In the genomic region with DNA sequence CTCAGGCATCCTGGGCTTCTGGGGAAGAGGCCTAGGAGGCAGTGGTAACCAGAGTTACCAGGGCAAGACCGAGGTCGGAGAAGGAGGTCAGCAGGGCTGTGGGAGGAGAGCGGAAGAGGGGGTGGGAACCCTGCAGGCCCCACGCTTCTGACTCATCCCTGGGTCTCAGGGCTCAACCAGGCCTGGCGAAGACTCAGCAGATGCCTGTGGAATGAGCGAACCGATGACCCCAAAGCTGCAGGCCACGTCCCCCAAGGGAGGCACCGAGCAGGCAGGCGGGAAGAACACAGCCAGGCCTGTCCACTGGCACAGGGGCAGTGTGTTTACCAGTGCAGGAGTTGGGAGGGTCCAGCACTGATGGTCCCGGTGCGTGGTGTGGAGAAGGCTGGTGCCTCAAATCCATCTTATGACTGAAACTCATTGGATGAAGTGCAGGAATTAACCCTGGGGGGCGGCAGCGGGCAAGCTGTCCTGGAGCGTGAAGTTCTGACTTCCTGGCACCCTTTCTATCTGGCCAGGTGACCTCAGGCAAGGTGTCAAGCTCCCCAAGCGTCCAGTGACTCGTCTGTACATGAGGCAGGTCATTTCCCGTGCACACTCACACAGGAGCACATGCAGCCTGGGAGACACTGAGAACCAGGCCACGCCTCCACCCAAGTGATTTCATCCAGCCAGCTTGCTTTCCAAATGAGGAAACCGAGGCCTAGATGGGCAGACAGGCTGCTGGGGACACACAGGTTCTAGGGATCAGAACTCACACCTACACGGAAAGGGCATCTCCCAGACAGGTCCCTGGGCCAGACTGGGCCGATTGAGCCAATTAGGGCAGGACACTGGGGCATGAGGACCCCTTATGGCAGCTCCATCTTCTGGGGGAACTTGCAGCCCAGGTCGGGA, we compare ENCODE assay signal across 11 cellular contexts.
DNase-seq lines count a peak whose midpoint lies in the region; ATAC-seq, FAIRE-seq and TF ChIP-seq lines count a peak whose summit lies in the region.
"Had no signal": no experiment of that assay in that cellular context is flagged by ENCODE, and none has a peak within 500 bp of the region (broad histone marks: within the 10 kb centered on the region; RNA-seq: fewer than 3 reads in every experiment).

No MANE protein-coding gene starts in this region.

- WGBS in thyroid gland, 2 donors: 76 to 89% methylated on average over 18 to 21 of the region's 23 CpGs

- ATAC-seq in lower lobe of right lung: peak; percentile 71 to 78
- no peak for ATAC-seq in GM19395 (IDR thresholded peaks at IDR 0.05; ENCODE audit: unreplicated experiment)

- H3K4me3 ChIP-seq in lower lobe of right lung (no peak overlapping the region), thyroid gland (replicated peaks in 1 of 3) (no peak overlapping the region)
- H3K4me3 ChIP-seq: SJCRH30 had no signal

- H3K27ac Mint-ChIP-seq in HFFc6 (peak overlapping the region; percentile 100), Calu3 (ENCODE audit: unreplicated experiment) (no peak overlapping the region)

- TF ChIP-seq CTCF in HFFc6 (IDR thresholded peaks at IDR 0.05): no peak
- no peak for TF ChIP-seq CTCF in lower lobe of right lung (IDR thresholded peaks at IDR 0.05)
- TF ChIP-seq CTCF in thyroid gland (IDR thresholded peaks at IDR 0.05): no peak
- TF ChIP-seq CTCF in Calu3 (IDR thresholded peaks at IDR 0.05; ENCODE audit: unreplicated experiment): no peak

- peak overlapping the region; percentile 76 for H3K4me3 Mint-ChIP-seq in HFFc6
- no peak overlapping the region for H3K4me3 Mint-ChIP-seq in Calu3 (ENCODE audit: low read depth, unreplicated experiment)

- intact Hi-C loops in lower lobe of right lung (cut with DNase I) (no loop called here), thyroid gland (cut with DNase I) (no loop called here), Calu3 (cut with micrococcal nuclease; ENCODE audit: unreplicated experiment) (no loop called here)

- no peaks in the 10 kb centered on the region for H3K36me3 Mint-ChIP-seq in HFFc6 (ENCODE audit: low read depth)
- no peaks in the 10 kb centered on the region for H3K36me3 Mint-ChIP-seq in Calu3 (ENCODE audit: insufficient read depth, unreplicated experiment)

- TF ChIP-seq POLR2A in thyroid gland (IDR thresholded peaks at IDR 0.05): no peak

- no TSS peak for BruUV-seq in Calu3 (replicated peaks; lab: Mats Ljungman, UMichigan)

- DNase-seq in HFFc6 (peak; percentile 96), lower lobe of right lung (peak; percentile 59), thyroid gland (peak; percentile 27 to 34), NCI-H1048 (lab: John Stamatoyannopoulos, UW) (no peak), NCI-H446 treated with DMSO at 0.1 percent for 48 hours (lab: John Stamatoyannopoulos, UW) (no peak), Calu3 (no peak)
- DNase-seq: SJCRH30 had no signal

- H3K27me3 Mint-ChIP-seq in HFFc6 (ENCODE audit: insufficient read depth): peaks cover 1% of the 10 kb centered on the region; the same call in 1 of the 2 replicates
- H3K27me3 Mint-ChIP-seq in Calu3 (ENCODE audit: unreplicated experiment): no peaks in the 10 kb centered on the region

- H3K27ac ChIP-seq in lower lobe of right lung (peak overlapping the region; percentile 75), thyroid gland (peak overlapping the region in 2 of 3 donors; percentile 28 to 56)
- H3K27ac ChIP-seq: epithelial cell of prostate, KMS-11, SJCRH30 had no signal

- H3K4me1 Mint-ChIP-seq in HFFc6 (ENCODE audit: low read depth): peaks cover 65% of the 10 kb centered on the region
- no peaks in the 10 kb centered on the region for H3K4me1 Mint-ChIP-seq in Calu3 (ENCODE audit: low read depth, unreplicated experiment)

- CTCF ChIA-PET in Calu3 (lab: Charles Lee): no interaction called here

- peaks cover 3% of the 10 kb centered on the region for H3K36me3 ChIP-seq in lower lobe of right lung
- no peaks in the 10 kb centered on the region for H3K36me3 ChIP-seq in thyroid gland
- H3K36me3 ChIP-seq: SJCRH30 had no signal

- peak; percentile 4 for FAIRE-seq in endometrium (lab: Jason Lieb, UNC)

- H3K9me3 ChIP-seq in lower lobe of right lung: no peaks in the 10 kb centered on the region
- no peaks in the 10 kb centered on the region for H3K9me3 ChIP-seq in thyroid gland
- H3K9me3 ChIP-seq: SJCRH30 had no signal

- H3K4me1 ChIP-seq in lower lobe of right lung (peaks cover 46% of the 10 kb centered on the region), thyroid gland (peaks cover 0 to 38% of the 10 kb centered on the region in 2 donors)
- H3K4me1 ChIP-seq: SJCRH30 had no signal

- H3K9me3 Mint-ChIP-seq in HFFc6 (no peaks in the 10 kb centered on the region), Calu3 (ENCODE audit: low read depth, unreplicated experiment) (peaks cover 10% of the 10 kb centered on the region)

- H3K27me3 ChIP-seq in lower lobe of right lung (ENCODE audit: low read depth) (no peaks in the 10 kb centered on the region), thyroid gland (no peaks in the 10 kb centered on the region)
- H3K27me3 ChIP-seq: SJCRH30 had no signal

Comparison
In these comparisons a context has a peak if more than half of its experiments do, and no peak if none do; other contexts are left out.
1. DNase-seq: peak in HFFc6 (single experiment), lower lobe of right lung (single experiment) and thyroid gland (2 of 2); none in NCI-H1048 (single experiment), NCI-H446 treated with DMSO at 0.1 percent for 48 hours (single experiment) and Calu3 (single experiment).